Comparison of ENCODE assay signal across 6 cellular contexts in genomic region chr7:102527182-102527581, GRCh38. TPM values are rescaled to one million over a fixed set of nuclear protein-coding genes. Genes with fewer than 3 reads are reported as not detected.
"Had no signal": no experiment of that assay in that cellular context is flagged by ENCODE, and none has a peak within 500 bp of the region (broad histone marks: within the 10 kb centered on the region; RNA-seq: fewer than 3 reads in every experiment).

No MANE protein-coding gene starts in this region.

RNA-seq across cellular contexts. Expression of gene SPDYE2, which starts 23.8 kb away (rescaled TPM):
- total RNA-seq: HepG2, HT1080, K562, M059J, SK-MEL-5 had no signal
- polyA plus RNA-seq: HepG2, SK-N-SH had no signal
